Comparison of ENCODE assay signal across 1 cellular context in genomic region chr2:224135881-224136280, GRCh38.
TF ChIP-seq lines count a peak whose summit lies in the region.

No MANE protein-coding gene starts in this region.

TF ChIP-seq in GM23338, 12 proteins besides CTCF, POLR2A, EP300 and RAD21 (continued from another document):
- TF ChIP-seq ZNF462 (CRISPR knock-in tag; IDR thresholded peaks at IDR 0.05) = no peak
- TF ChIP-seq CREB1 (CRISPR knock-in tag; IDR thresholded peaks at IDR 0.05; ENCODE audit: low read depth) = no peak
- no peak for TF ChIP-seq ZNF114 (CRISPR knock-in tag; IDR thresholded peaks at IDR 0.05)
- TF ChIP-seq EZH2 (IDR thresholded peaks at IDR 0.05; ENCODE audit: low read depth, unreplicated experiment) = no peak
- TF ChIP-seq EZH2phosphoT487 (IDR thresholded peaks at IDR 0.05; ENCODE audit: unreplicated experiment) = no peak
- TF ChIP-seq JUNB (IDR thresholded peaks at IDR 0.05; ENCODE audit: unreplicated experiment) = no peak
